Comparison of ENCODE assay signal across 21 cellular contexts in the genomic region with DNA sequence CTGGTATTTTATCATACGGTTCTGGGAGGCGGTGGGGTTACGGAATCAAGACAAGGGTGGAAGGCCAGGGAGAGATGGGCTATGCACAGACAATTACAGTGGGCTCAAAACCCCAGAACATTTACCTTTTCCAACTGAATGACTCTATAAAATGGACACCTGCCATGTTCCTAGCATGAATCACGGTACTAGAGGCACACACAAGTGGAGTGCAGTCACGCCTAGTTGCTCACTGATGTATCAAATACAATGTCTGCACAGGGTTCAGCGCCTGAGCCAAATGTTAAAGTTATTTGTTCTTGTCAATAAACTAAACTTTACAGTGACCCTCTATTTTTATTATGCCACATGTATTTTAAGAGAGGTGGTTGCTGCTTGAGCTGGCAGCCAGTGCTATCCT.
A peak's percentile ranks its signal among the peaks of the same experiment; 100 is the strongest.
DNase-seq lines count a peak whose midpoint lies in the region; ATAC-seq, FAIRE-seq and TF ChIP-seq lines count a peak whose summit lies in the region.
"Had no signal": no experiment of that assay in that cellular context is flagged by ENCODE, and none has a peak within 500 bp of the region (broad histone marks: within the 10 kb centered on the region; RNA-seq: fewer than 3 reads in every experiment).

No MANE protein-coding gene starts in this region.

- TF ChIP-seq RAD21 in H1 (IDR thresholded peaks at IDR 0.05 in 1 of 2, conservative IDR thresholded peaks at IDR 0.05 in 1 of 2; ENCODE audit: low read depth in 2 of 2, low read length in 2 of 2) = no peak

- no peak overlapping the region for H3K18ac ChIP-seq in H1 (ENCODE audit: extremely low read depth, low read length)

- H3K23me2 ChIP-seq in H1 (ENCODE audit: low read depth, low read length) = no peaks in the 10 kb centered on the region; the same call in 1 of the 2 replicates

- H4K91ac ChIP-seq in H1 (replicated peaks; ENCODE audit: insufficient read length, low read length) = no peak overlapping the region

- H4K5ac ChIP-seq in H1 (ENCODE audit: insufficient read length, low read depth, low read length) = no peak overlapping the region

- FAIRE-seq in H1 (lab: Jason Lieb, UNC) (no peak), pancreas (lab: Jason Lieb, UNC) (no peak)
- FAIRE-seq: TTC549 had no signal

- no peak overlapping the region for H3K14ac ChIP-seq in H1 (ENCODE audit: insufficient read length)

- no peak for ATAC-seq in HG03175 (IDR thresholded peaks at IDR 0.05; ENCODE audit: unreplicated experiment)
- no peak for ATAC-seq in pancreas
- ATAC-seq: right cardiac atrium; stimulated activated naive CD8-positive, alpha-beta T cell treated with anti-CD3 and anti-CD28 coated beads, Interleukin-15, amount 100 ng/mL, for 72 hours had no signal

- WGBS in H1 (ENCODE audit: extremely low coverage in 1 of 2, insufficient coverage in 1 of 2, insufficient read length in 1 of 2, insufficient replicate concordance in 2 of 2, low coverage in 1 of 2, low lambda C conversion rate in 2 of 2, missing lambda C conversion rate in 1 of 2), 2 experiments = 89% methylated on average over 6 of the region's 6 CpGs; no CpG with 5 or more reads in 1 of the 2 experiments
- WGBS in pancreas, 2 donors = 88 to 92% methylated on average over 6 of the region's 6 CpGs

- no peak overlapping the region for H3K23ac ChIP-seq in H1 (ENCODE audit: insufficient read length)

- H3K9ac ChIP-seq in H1 (replicated peaks in 1 of 4; ENCODE audit: extremely low read depth in 1 of 4, low read depth in 3 of 4, low read length in 3 of 4) = no peak overlapping the region

- CTCF ChIA-PET in H1 (lab: Charles Lee; ENCODE audit: partially characterized antibody) = interaction anchor here (0.8 to 5.3 kb wide), 40 partner anchors 7 to 633 kb away, joined by 3 to 77 read pairs (median 6); no protein-coding TSS in a partner anchor

- no peak overlapping the region for H3K27ac ChIP-seq in H1 (ENCODE audit: low read depth, low read length)
- H3K27ac ChIP-seq in pancreas = no peak overlapping the region
- H3K27ac ChIP-seq: esophagus muscularis mucosa, upper lobe of left lung had no signal

- no peaks in the 10 kb centered on the region for H3K79me2 ChIP-seq in H1 (ENCODE audit: control insufficient read depth in 1 of 2, insufficient read depth in 2 of 2, low read length in 2 of 2)

- no peak for TF ChIP-seq POLR2A in H1 (IDR thresholded peaks at IDR 0.05; ENCODE audit: control extremely low read depth in 1 of 2, low read depth in 2 of 2, low read length in 2 of 2)

- DNase-seq in DMS153 (lab: John Stamatoyannopoulos, UW) = peak; percentile 62
- peak; percentile 91 for DNase-seq in NCI-H1092 treated with DMSO at 0.1 percent for 48 hours (lab: John Stamatoyannopoulos, UW)
- DNase-seq in NCI-H345 (lab: John Stamatoyannopoulos, UW) = peak; percentile 95
- DNase-seq in H1 (ENCODE audit: low read depth in 1 of 2, low spot score in 2 of 2) = no peak
- DNase-seq in dedifferentiated amniotic fluid mesenchymal stem cell (ENCODE audit: extremely low spot score) = no peak
- DNase-seq in pancreas = no peak
- DNase-seq in amygdala (lab: John Stamatoyannopoulos, UW) = no peak
- DNase-seq: activated CD4-positive, alpha-beta T cell treated with anti-CD3 and anti-CD28 coated beads, Interleukin-2, amount 10 ng/mL, durations not matched to agents 7 days and 5 days; activated CD8-positive, alpha-beta memory T cell treated with anti-CD3 and anti-CD28 coated beads, Interleukin-2, amount 50 U/mL, for 48 hours; caudate nucleus; CD4-positive, CD25-positive, alpha-beta regulatory T cell; H7; NK-92 treated with Interleukin-12 subunit alpha and Interleukin-12 subunit beta, amount 100 ng/mL, for 24 hours; occipital lobe; stimulated activated CD4-positive, alpha-beta T cell treated with anti-CD3 and anti-CD28 coated beads, Interleukin-1b, Interleukin-23, amount 100 ng/mL, for 48 hours; stimulated activated naive CD8-positive, alpha-beta T cell treated with anti-CD3 and anti-CD28 coated beads, Interleukin-15, amount 100 ng/mL, for 72 hours; upper lobe of left lung had no signal

- no peak overlapping the region for H2AK5ac ChIP-seq in H1 (ENCODE audit: low read depth, low read length)

- H3K4me1 ChIP-seq in H1 (replicated peaks in 1 of 4; ENCODE audit: control insufficient read depth in 3 of 4, insufficient read depth in 4 of 4, low read length in 3 of 4) (no peaks in the 10 kb centered on the region; a peak in 1 of 7 replicates), pancreas (no peaks in the 10 kb centered on the region)
- H3K4me1 ChIP-seq: esophagus muscularis mucosa, upper lobe of left lung had no signal

- no peaks in the 10 kb centered on the region for H3K79me1 ChIP-seq in H1 (ENCODE audit: low read depth, low read length)

- H3K4me2 ChIP-seq in H1 (ENCODE audit: insufficient read depth in 1 of 2, low read depth in 2 of 2, low read length in 2 of 2) = no peak overlapping the region

- H3K4ac ChIP-seq in H1 (replicated peaks; ENCODE audit: insufficient read length, low read depth, low read length) = no peak overlapping the region

- intact Hi-C loops in pancreas (cut with DNase I) = no loop called here

- no peak overlapping the region for H3K56ac ChIP-seq in H1 (replicated peaks; ENCODE audit: insufficient read length, low read depth, low read length)

- TF ChIP-seq EP300 in H1 (IDR thresholded peaks at IDR 0.05; ENCODE audit: borderline replicate concordance in 1 of 2, low read depth in 2 of 2, low read length in 2 of 2) = no peak

- H2BK20ac ChIP-seq in H1 (ENCODE audit: low read length) = no peak overlapping the region

- H3K9me3 ChIP-seq in H1 (ENCODE audit: insufficient read depth in 2 of 2, low read depth in 1 of 2, low read length in 1 of 2) (no peaks in the 10 kb centered on the region), pancreas (no peaks in the 10 kb centered on the region)
- H3K9me3 ChIP-seq: esophagus muscularis mucosa, upper lobe of left lung had no signal

- H3K36me3 ChIP-seq in H1 (ENCODE audit: control insufficient read depth in 2 of 4, insufficient read depth in 4 of 4, low read length in 3 of 4) = no peaks in the 10 kb centered on the region
- H3K36me3 ChIP-seq in pancreas = no peaks in the 10 kb centered on the region
- H3K36me3 ChIP-seq: esophagus muscularis mucosa, upper lobe of left lung had no signal

- peak overlapping the region; percentile 40; the same call in 1 of the 2 replicates for H2AFZ ChIP-seq in H1 (ENCODE audit: low read length)

- peak overlapping the region; percentile 31; the same call in 1 of the 2 replicates for H4K8ac ChIP-seq in H1 (ENCODE audit: extremely low read depth, insufficient read depth, low read length)

- no peak overlapping the region for H2BK15ac ChIP-seq in H1 (ENCODE audit: low read length)

- POLR2A ChIA-PET in H1 (lab: Charles Lee; ENCODE audit: partially characterized antibody) = interaction anchor here (0.8 kb wide), 1 partner anchor 10 kb away, joined by 3 read pairs; no protein-coding TSS in a partner anchor

- H3K4me3 ChIP-seq in H1 (ENCODE audit: extremely low read depth in 1 of 4, insufficient read depth in 2 of 4, low read depth in 3 of 4, low read length in 4 of 4) = no peak overlapping the region
- H3K4me3 ChIP-seq in pancreas = no peak overlapping the region
- H3K4me3 ChIP-seq: esophagus muscularis mucosa, upper lobe of left lung had no signal

- H2BK12ac ChIP-seq in H1 (ENCODE audit: low read depth, low read length) = no peak overlapping the region

- H2BK5ac ChIP-seq in H1 (ENCODE audit: low read depth, low read length) = no peak overlapping the region

- no peaks in the 10 kb centered on the region for H3K27me3 ChIP-seq in H1 (replicated peaks in 1 of 4; ENCODE audit: control insufficient read depth in 3 of 4, extremely low read depth in 1 of 4, insufficient read depth in 3 of 4, low read length in 3 of 4)
- H3K27me3 ChIP-seq in pancreas = no peaks in the 10 kb centered on the region
- H3K27me3 ChIP-seq: esophagus muscularis mucosa, upper lobe of left lung had no signal

- no peaks in the 10 kb centered on the region for H4K20me1 ChIP-seq in H1 (replicated peaks in 1 of 2; ENCODE audit: control insufficient read depth in 1 of 2, insufficient read depth in 2 of 2, low read length in 2 of 2)

- TF ChIP-seq CTCF in H1 (IDR thresholded peaks at IDR 0.05; ENCODE audit: control extremely low read depth in 1 of 3, insufficient read depth in 1 of 3, low read depth in 1 of 3, low read length in 3 of 3) = no peak
- no peak for TF ChIP-seq CTCF in pancreas (IDR thresholded peaks at IDR 0.05)

- no peak overlapping the region for H2BK120ac ChIP-seq in H1 (replicated peaks; ENCODE audit: low read depth, low read length)

TF ChIP-seq in H1, 55 proteins besides CTCF, POLR2A, EP300 and RAD21:
- TF ChIP-seq, protein P1, sequence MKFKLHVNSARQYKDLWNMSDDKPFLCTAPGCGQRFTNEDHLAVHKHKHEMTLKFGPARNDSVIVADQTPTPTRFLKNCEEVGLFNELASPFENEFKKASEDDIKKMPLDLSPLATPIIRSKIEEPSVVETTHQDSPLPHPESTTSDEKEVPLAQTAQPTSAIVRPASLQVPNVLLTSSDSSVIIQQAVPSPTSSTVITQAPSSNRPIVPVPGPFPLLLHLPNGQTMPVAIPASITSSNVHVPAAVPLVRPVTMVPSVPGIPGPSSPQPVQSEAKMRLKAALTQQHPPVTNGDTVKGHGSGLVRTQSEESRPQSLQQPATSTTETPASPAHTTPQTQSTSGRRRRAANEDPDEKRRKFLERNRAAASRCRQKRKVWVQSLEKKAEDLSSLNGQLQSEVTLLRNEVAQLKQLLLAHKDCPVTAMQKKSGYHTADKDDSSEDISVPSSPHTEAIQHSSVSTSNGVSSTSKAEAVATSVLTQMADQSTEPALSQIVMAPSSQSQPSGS (IDR thresholded peaks at IDR 0.05; ENCODE audit: low read length) = no peak
- no peak for TF ChIP-seq CBX8 (IDR thresholded peaks at IDR 0.05; ENCODE audit: borderline replicate concordance, low read depth, low read length)
- TF ChIP-seq RBBP5 (IDR thresholded peaks at IDR 0.05; ENCODE audit: borderline replicate concordance, low read depth, low read length) = no peak
- TF ChIP-seq SRF (IDR thresholded peaks at IDR 0.05; ENCODE audit: low read depth, low read length) = no peak
- TF ChIP-seq SP2 (IDR thresholded peaks at IDR 0.05; ENCODE audit: low read length) = no peak
- no peak for TF ChIP-seq YY1 (IDR thresholded peaks at IDR 0.05; ENCODE audit: low read depth, low read length)
- TF ChIP-seq SUZ12 (IDR thresholded peaks at IDR 0.05; ENCODE audit: low read length) = no peak
- TF ChIP-seq TEAD4 (IDR thresholded peaks at IDR 0.05; ENCODE audit: low read depth, low read length) = no peak
- TF ChIP-seq SIRT6 (IDR thresholded peaks at IDR 0.05; ENCODE audit: low read length) = no peak
- TF ChIP-seq, protein P2, sequence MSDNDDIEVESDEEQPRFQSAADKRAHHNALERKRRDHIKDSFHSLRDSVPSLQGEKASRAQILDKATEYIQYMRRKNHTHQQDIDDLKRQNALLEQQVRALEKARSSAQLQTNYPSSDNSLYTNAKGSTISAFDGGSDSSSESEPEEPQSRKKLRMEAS (IDR thresholded peaks at IDR 0.05) = no peak
- no peak for TF ChIP-seq ASH2L (IDR thresholded peaks at IDR 0.05; ENCODE audit: low read length)
- no peak for TF ChIP-seq CHD1 (IDR thresholded peaks at IDR 0.05; ENCODE audit: low read depth, low read length)

Comparison
In these comparisons a context has a peak if more than half of its experiments do, and no peak if none do; other contexts are left out.
1. DNase-seq: peak in DMS153 (single experiment), NCI-H1092 treated with DMSO at 0.1 percent for 48 hours (single experiment) and NCI-H345 (single experiment); none in H1 (0 of 2), dedifferentiated amniotic fluid mesenchymal stem cell (single experiment), pancreas (0 of 6) and amygdala (0 of 56).